1 cellular context compared by ENCODE assay signal in the genomic region with DNA sequence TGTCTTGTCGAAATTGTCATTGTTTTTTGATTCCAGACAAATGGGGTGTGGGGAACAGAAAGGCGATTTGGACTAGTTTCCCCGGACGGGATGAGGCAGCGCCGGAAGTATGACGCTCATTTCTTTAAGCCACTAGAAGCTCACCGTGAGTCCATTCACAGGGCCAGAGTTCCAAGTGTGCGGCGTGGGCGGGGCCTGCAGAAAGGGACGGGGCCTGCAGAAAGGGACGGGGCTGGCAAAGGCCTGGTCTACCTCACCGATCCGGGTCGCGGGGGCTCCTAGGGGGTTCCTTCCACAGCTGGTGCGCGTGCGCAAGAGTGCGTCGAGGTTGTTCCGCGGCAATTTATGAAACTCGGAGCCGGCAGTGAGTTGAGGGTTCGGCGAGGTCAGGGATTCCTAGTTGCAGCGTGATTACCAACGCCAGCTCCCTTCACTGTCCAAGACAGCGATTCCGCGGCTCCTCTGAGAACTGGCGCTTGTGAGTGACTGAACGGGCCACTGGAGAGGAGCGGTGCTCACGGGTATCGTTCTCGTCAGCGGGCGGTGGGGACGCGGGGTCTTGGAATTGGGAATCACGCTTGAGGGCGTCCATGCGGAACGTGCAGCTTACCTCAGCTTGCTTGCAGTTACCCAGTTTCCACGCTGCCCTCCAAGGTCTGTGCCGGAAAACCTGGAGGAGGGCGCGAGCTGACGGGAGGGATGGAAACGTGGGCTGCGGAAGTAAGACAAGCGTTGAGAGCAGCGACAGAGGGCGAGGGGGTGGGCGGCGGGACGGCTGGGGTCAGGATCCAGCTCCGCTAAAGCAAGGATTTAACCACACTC.
TF ChIP-seq lines count a peak whose summit lies in the region.

A gene (plus strand): TSS at position 219 of the 822 bp plus-strand sequence. CDS start 5,847 bp downstream, outside the sequence.

TF ChIP-seq in K562, 482 proteins besides CTCF, POLR2A, EP300 and RAD21 (continued from another document and continues in another):
- no peak for TF ChIP-seq MTF1 (CRISPR knock-in tag; IDR thresholded peaks at IDR 0.05; ENCODE audit: borderline replicate concordance)
- TF ChIP-seq, protein P1, sequence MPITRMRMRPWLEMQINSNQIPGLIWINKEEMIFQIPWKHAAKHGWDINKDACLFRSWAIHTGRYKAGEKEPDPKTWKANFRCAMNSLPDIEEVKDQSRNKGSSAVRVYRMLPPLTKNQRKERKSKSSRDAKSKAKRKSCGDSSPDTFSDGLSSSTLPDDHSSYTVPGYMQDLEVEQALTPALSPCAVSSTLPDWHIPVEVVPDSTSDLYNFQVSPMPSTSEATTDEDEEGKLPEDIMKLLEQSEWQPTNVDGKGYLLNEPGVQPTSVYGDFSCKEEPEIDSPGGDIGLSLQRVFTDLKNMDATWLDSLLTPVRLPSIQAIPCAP (CRISPR knock-in tag; IDR thresholded peaks at IDR 0.05; ENCODE audit: borderline replicate concordance) = no peak
- TF ChIP-seq NFE2L1 (tag; IDR thresholded peaks at IDR 0.05; ENCODE audit: borderline replicate concordance, low read depth) = no peak
- no peak for TF ChIP-seq BCOR (IDR thresholded peaks at IDR 0.05)
- TF ChIP-seq THRAP3 (IDR thresholded peaks at IDR 0.05; ENCODE audit: borderline replicate concordance) = no peak
- no peak for TF ChIP-seq KLF10 (CRISPR knock-in tag; IDR thresholded peaks at IDR 0.05)
- TF ChIP-seq, protein P2, sequence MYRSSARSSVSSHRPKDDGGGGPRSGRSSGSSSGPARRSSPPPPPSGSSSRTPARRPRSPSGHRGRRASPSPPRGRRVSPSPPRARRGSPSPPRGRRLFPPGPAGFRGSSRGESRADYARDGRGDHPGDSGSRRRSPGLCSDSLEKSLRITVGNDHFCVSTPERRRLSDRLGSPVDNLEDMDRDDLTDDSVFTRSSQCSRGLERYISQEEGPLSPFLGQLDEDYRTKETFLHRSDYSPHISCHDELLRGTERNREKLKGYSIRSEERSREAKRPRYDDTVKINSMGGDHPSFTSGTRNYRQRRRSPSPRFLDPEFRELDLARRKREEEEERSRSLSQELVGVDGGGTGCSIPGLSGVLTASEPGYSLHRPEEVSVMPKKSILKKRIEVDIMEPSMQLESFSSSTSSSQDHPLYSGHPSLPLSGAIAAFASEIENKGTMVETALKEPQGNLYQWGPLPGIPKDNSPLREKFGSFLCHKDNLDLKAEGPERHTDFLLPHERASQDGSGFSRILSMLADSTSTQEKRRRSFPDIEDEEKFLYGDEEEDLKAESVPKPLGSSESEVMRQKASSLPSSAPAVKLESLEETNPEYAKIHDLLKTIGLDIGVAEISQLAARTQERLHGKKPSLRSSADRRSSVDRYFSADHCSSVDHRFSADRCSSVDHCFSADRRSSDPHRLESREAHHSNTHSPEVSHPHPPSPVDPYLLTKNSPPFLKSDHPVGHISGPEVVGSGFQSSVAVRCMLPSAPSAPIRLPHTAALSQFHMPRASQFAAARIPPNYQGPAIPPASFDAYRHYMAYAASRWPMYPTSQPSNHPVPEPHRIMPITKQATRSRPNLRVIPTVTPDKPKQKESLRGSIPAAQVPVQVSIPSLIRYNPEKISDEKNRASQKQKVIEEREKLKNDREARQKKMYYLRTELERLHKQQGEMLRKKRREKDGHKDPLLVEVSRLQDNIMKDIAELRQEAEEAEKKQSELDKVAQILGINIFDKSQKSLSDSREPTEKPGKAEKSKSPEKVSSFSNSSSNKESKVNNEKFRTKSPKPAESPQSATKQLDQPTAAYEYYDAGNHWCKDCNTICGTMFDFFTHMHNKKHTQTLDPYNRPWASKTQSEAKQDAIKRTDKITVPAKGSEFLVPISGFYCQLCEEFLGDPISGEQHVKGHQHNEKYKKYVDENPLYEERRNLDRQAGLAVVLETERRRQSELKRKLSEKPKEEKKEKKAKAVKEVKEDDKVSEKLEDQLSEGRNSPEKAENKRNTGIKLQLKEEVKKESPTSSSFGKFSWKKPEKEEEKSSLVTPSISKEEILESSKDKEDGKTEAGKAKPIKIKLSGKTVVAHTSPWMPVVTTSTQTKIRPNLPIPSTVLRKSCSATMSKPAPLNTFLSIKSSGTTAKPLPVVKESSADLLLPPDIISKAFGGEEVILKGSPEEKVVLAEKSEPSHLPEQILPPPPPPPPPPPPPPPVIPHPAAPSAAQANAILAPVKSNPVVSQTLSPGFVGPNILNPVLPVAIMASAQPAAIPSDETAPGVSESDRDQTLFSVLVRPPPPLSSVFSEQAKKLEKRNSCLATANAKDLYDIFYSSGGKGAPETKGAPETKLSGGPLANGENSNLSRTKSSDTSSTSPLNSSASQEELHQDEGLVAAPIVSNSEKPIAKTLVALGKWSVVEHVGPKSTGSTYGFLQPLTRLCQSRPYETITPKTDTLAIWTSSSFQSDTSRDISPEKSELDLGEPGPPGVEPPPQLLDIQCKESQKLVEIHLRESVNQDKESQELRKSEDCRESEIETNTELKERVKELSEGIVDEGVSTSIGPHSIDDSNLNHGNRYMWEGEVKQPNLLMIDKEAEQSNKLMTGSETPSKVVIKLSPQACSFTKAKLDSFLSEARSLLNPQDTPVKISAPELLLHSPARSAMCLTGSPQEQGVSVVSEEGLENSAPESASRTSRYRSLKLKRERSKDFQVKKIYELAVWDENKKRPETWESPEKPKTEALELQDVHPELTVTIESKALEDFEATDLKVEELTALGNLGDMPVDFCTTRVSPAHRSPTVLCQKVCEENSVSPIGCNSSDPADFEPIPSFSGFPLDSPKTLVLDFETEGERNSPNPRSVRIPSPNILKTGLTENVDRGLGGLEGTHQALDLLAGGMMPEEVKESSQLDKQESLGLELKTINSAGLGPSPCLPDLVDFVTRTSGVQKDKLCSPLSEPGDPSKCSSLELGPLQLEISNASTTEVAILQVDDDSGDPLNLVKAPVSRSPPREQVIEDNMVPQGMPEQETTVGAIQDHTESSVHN (IDR thresholded peaks at IDR 0.05; ENCODE audit: borderline replicate concordance in 1 of 2, low read depth in 1 of 2) = no peak
- TF ChIP-seq JUND (IDR thresholded peaks at IDR 0.05; ENCODE audit: borderline replicate concordance, low read depth, low read length) = peak; percentile 76
- peak; percentile 44; the same call in 2 of the 3 replicates for TF ChIP-seq JUND (tag; IDR thresholded peaks at IDR 0.05; ENCODE audit: borderline replicate concordance, low read depth, low read length)
- TF ChIP-seq, protein P3, sequence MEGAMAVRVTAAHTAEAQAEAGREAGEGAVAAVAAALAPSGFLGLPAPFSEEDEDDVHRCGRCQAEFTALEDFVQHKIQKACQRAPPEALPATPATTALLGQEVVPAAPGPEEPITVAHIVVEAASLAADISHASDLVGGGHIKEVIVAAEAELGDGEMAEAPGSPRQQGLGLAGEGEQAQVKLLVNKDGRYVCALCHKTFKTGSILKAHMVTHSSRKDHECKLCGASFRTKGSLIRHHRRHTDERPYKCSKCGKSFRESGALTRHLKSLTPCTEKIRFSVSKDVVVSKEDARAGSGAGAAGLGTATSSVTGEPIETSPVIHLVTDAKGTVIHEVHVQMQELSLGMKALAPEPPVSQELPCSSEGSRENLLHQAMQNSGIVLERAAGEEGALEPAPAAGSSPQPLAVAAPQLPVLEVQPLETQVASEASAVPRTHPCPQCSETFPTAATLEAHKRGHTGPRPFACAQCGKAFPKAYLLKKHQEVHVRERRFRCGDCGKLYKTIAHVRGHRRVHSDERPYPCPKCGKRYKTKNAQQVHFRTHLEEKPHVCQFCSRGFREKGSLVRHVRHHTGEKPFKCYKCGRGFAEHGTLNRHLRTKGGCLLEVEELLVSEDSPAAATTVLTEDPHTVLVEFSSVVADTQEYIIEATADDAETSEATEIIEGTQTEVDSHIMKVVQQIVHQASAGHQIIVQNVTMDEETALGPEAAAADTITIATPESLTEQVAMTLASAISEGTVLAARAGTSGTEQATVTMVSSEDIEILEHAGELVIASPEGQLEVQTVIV (CRISPR knock-in tag; IDR thresholded peaks at IDR 0.05; ENCODE audit: borderline replicate concordance) = no peak
- 0 out of 2 replicates have a peak, but pooled peaks have one; percentile 6 for TF ChIP-seq NFATC3 (IDR thresholded peaks at IDR 0.05)
- TF ChIP-seq RB1 (IDR thresholded peaks at IDR 0.05; ENCODE audit: low read depth) = 0 out of 2 replicates have a peak, but pooled peaks have one; percentile 9
- no peak for TF ChIP-seq XRCC3 (IDR thresholded peaks at IDR 0.05)
- TF ChIP-seq E2F3 (CRISPR knock-in tag; IDR thresholded peaks at IDR 0.05) = no peak
- no peak for TF ChIP-seq ZNF165 (CRISPR knock-in tag; IDR thresholded peaks at IDR 0.05; ENCODE audit: borderline replicate concordance)
- no peak for TF ChIP-seq RBM17 (IDR thresholded peaks at IDR 0.05; ENCODE audit: borderline replicate concordance, low read depth, low read length)
- no peak for TF ChIP-seq KDM4B (IDR thresholded peaks at IDR 0.05; ENCODE audit: borderline replicate concordance in 2 of 2, low read depth in 1 of 2)
- TF ChIP-seq HDAC8 (tag; IDR thresholded peaks at IDR 0.05) = no peak
- TF ChIP-seq ELF4 (CRISPR knock-in tag; IDR thresholded peaks at IDR 0.05) = no peak
- no peak for TF ChIP-seq NFXL1 (CRISPR knock-in tag; IDR thresholded peaks at IDR 0.05)
- TF ChIP-seq, protein P4, sequence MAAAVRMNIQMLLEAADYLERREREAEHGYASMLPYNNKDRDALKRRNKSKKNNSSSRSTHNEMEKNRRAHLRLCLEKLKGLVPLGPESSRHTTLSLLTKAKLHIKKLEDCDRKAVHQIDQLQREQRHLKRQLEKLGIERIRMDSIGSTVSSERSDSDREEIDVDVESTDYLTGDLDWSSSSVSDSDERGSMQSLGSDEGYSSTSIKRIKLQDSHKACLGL (CRISPR knock-in tag; IDR thresholded peaks at IDR 0.05; ENCODE audit: borderline replicate concordance, poor library complexity, severe bottlenecking) = no peak
- TF ChIP-seq PHF20 (IDR thresholded peaks at IDR 0.05; ENCODE audit: partially characterized antibody) = peak; percentile 60
- TF ChIP-seq, protein P5, sequence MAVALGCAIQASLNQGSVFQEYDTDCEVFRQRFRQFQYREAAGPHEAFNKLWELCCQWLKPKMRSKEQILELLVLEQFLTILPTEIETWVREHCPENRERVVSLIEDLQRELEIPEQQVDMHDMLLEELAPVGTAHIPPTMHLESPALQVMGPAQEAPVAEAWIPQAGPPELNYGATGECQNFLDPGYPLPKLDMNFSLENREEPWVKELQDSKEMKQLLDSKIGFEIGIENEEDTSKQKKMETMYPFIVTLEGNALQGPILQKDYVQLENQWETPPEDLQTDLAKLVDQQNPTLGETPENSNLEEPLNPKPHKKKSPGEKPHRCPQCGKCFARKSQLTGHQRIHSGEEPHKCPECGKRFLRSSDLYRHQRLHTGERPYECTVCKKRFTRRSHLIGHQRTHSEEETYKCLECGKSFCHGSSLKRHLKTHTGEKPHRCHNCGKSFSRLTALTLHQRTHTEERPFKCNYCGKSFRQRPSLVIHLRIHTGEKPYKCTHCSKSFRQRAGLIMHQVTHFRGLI (CRISPR knock-in tag; IDR thresholded peaks at IDR 0.05) = no peak
- no peak for TF ChIP-seq ZNF239 (CRISPR knock-in tag; IDR thresholded peaks at IDR 0.05)
- TF ChIP-seq ATF7 (IDR thresholded peaks at IDR 0.05) = peak; percentile 58; the same call in 1 of the 2 replicates
- TF ChIP-seq PTRF (tag; IDR thresholded peaks at IDR 0.05) = no peak
- no peak for TF ChIP-seq ZNF311 (CRISPR knock-in tag; IDR thresholded peaks at IDR 0.05)
- no peak for TF ChIP-seq RBM34 (IDR thresholded peaks at IDR 0.05; ENCODE audit: borderline replicate concordance, insufficient read depth, low read length)
- TF ChIP-seq YBX1 (IDR thresholded peaks at IDR 0.05) = no peak
- TF ChIP-seq MECOM (CRISPR knock-in tag; IDR thresholded peaks at IDR 0.05) = no peak
- no peak for TF ChIP-seq NFYB (IDR thresholded peaks at IDR 0.05; ENCODE audit: extremely low read depth, insufficient read length)
- peak; percentile 42 for TF ChIP-seq CCNT2 (IDR thresholded peaks at IDR 0.05; ENCODE audit: borderline replicate concordance, extremely low read depth, insufficient read length, low read depth, low read length)
- no peak for TF ChIP-seq ZFP30 (CRISPR knock-in tag; IDR thresholded peaks at IDR 0.05; ENCODE audit: borderline replicate concordance)
- peak; percentile 65 for TF ChIP-seq NEUROD1 (IDR thresholded peaks at IDR 0.05; ENCODE audit: borderline replicate concordance, low read depth, low read length, partially characterized antibody)
- no peak for TF ChIP-seq ZNF232 (CRISPR knock-in tag; IDR thresholded peaks at IDR 0.05)
- TF ChIP-seq, protein P6, sequence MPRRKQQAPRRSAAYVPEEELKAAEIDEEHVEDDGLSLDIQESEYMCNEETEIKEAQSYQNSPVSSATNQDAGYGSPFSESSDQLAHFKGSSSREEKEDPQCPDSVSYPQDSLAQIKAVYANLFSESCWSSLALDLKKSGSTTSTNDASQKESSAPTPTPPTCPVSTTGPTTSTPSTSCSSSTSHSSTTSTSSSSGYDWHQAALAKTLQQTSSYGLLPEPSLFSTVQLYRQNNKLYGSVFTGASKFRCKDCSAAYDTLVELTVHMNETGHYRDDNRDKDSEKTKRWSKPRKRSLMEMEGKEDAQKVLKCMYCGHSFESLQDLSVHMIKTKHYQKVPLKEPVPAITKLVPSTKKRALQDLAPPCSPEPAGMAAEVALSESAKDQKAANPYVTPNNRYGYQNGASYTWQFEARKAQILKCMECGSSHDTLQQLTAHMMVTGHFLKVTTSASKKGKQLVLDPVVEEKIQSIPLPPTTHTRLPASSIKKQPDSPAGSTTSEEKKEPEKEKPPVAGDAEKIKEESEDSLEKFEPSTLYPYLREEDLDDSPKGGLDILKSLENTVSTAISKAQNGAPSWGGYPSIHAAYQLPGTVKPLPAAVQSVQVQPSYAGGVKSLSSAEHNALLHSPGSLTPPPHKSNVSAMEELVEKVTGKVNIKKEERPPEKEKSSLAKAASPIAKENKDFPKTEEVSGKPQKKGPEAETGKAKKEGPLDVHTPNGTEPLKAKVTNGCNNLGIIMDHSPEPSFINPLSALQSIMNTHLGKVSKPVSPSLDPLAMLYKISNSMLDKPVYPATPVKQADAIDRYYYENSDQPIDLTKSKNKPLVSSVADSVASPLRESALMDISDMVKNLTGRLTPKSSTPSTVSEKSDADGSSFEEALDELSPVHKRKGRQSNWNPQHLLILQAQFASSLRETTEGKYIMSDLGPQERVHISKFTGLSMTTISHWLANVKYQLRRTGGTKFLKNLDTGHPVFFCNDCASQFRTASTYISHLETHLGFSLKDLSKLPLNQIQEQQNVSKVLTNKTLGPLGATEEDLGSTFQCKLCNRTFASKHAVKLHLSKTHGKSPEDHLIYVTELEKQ (CRISPR knock-in tag; IDR thresholded peaks at IDR 0.05) = no peak
- TF ChIP-seq IFI16 (CRISPR knock-in tag; IDR thresholded peaks at IDR 0.05) = no peak
- TF ChIP-seq, protein P7, sequence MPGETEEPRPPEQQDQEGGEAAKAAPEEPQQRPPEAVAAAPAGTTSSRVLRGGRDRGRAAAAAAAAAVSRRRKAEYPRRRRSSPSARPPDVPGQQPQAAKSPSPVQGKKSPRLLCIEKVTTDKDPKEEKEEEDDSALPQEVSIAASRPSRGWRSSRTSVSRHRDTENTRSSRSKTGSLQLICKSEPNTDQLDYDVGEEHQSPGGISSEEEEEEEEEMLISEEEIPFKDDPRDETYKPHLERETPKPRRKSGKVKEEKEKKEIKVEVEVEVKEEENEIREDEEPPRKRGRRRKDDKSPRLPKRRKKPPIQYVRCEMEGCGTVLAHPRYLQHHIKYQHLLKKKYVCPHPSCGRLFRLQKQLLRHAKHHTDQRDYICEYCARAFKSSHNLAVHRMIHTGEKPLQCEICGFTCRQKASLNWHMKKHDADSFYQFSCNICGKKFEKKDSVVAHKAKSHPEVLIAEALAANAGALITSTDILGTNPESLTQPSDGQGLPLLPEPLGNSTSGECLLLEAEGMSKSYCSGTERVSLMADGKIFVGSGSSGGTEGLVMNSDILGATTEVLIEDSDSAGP (CRISPR knock-in tag; IDR thresholded peaks at IDR 0.05) = no peak
- TF ChIP-seq CHCHD3 (CRISPR knock-in tag; IDR thresholded peaks at IDR 0.05) = no peak
